Comparison of ENCODE assay signal across 7 cellular contexts in the genomic region with DNA sequence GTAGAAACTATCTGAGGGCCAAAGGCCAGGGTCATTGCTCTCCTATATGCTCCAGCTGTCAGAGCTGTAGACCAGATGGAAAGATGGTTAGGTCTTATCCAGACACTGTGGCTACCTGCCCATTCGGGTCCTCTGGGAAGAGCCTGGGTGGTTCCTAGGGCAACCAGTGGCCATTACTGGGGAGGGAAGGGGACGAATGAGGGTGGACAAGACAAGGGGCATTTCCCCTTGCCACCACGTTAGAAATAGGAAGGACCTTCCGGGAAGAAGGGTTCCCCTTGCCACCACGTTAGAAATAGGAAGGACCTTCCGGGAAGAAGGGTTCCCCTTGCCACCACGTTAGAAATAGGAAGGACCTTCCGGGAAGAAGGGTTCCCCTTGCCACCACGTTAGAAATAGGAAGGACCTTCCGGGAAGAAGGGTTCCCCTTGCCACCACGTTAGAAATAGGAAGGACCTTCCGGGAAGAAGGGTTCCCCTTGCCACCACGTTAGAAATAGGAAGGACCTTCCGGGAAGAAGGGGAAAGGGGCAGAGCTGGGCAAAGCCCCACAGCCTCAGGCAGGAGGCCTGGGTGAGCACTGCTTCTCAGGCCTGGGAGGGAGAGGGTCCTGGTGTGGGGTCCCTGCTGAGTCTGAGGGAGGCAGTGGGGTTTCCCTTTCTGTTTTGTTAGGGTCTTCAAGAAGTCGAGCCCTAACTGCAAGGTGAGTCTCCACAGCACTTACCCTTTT. TPM values are rescaled to one million over a fixed set of nuclear protein-coding genes. Genes with fewer than 3 reads are reported as not detected.
A peak's percentile ranks its signal among the peaks of the same experiment; 100 is the strongest.
DNase-seq lines count a peak whose midpoint lies in the region; ATAC-seq and TF ChIP-seq lines count a peak whose summit lies in the region.
"Not testable (repeated sequence)": the region's sequence is repeated elsewhere in the genome, so short reads cannot be mapped to it uniquely, and the experiment has no call there.
"Had no signal": no experiment of that assay in that cellular context is flagged by ENCODE, and none has a peak within 500 bp of the region (broad histone marks: within the 10 kb centered on the region; RNA-seq: fewer than 3 reads in every experiment).

No MANE protein-coding gene starts in this region.

- WGBS in adipose tissue, 3 donors: 56 to 90% (median 69%) methylated on average over 7 to 9 of the region's 15 CpGs

- H3K9me2 ChIP-seq in OCI-LY7 (ENCODE audit: insufficient read depth, low read length): not testable (repeated sequence)

- peak overlapping the region; percentile 95 for H3K27ac Mint-ChIP-seq in CD4-positive, alpha-beta T cell
- H3K27ac Mint-ChIP-seq in activated CD8-positive, alpha-beta memory T cell treated with anti-CD3 and anti-CD28 coated beads, Interleukin-2, amount 10 ng/mL, durations not matched to agents 7 days and 5 days: peak overlapping the region; percentile 94
- H3K27ac Mint-ChIP-seq in memory B cell: peak overlapping the region; percentile 79
- H3K27ac Mint-ChIP-seq in stimulated activated naive CD8-positive, alpha-beta T cell treated with anti-CD3 and anti-CD28 coated beads, Interleukin-15, Interleukin-2, amounts not matched to agents 100 ng/mL and 50 ng/mL, for 24 hours: peak overlapping the region; percentile 88

- ATAC-seq in CD4-positive, alpha-beta T cell (ENCODE audit: poor library complexity); activated CD8-positive, alpha-beta memory T cell treated with anti-CD3 and anti-CD28 coated beads, Interleukin-2, amount 10 ng/mL, durations not matched to agents 7 days and 5 days; memory B cell (ENCODE audit: low read depth): not testable (repeated sequence)

- H2AFZ ChIP-seq in OCI-LY7 (ENCODE audit: low read length): not testable (repeated sequence)

- POLR2A ChIA-PET in CD4-positive, alpha-beta T cell (lab: Charles Lee): interaction anchor here (0.7 to 2.1 kb wide), 11 partner anchors 10 to 571 kb away, joined by 3 to 10 read pairs (median 4); a partner anchor contains a TSS
- POLR2A ChIA-PET in OCI-LY7 (lab: Charles Lee): interaction anchor here (0.5 kb wide), 1 partner anchor 421 kb away, joined by 3 read pairs; no protein-coding TSS in a partner anchor

- H3K4me1 ChIP-seq in OCI-LY7 (ENCODE audit: insufficient read depth, low read length, poor library complexity, severe bottlenecking): peaks cover 25% of the 10 kb centered on the region

- peak overlapping the region; percentile 88 for H3K4me3 Mint-ChIP-seq in CD4-positive, alpha-beta T cell
- peak overlapping the region; percentile 82 for H3K4me3 Mint-ChIP-seq in activated CD8-positive, alpha-beta memory T cell treated with anti-CD3 and anti-CD28 coated beads, Interleukin-2, amount 10 ng/mL, durations not matched to agents 7 days and 5 days
- H3K4me3 Mint-ChIP-seq in memory B cell: peak overlapping the region; percentile 40
- peak overlapping the region; percentile 81 for H3K4me3 Mint-ChIP-seq in stimulated activated naive CD8-positive, alpha-beta T cell treated with anti-CD3 and anti-CD28 coated beads, Interleukin-15, Interleukin-2, amounts not matched to agents 100 ng/mL and 50 ng/mL, for 24 hours

- H4K20me1 ChIP-seq in OCI-LY7 (ENCODE audit: insufficient read depth, low read length): not testable (repeated sequence)

- H3K79me2 ChIP-seq in OCI-LY7 (ENCODE audit: insufficient read depth, low read depth, low read length): peaks cover 17% of the 10 kb centered on the region; the same call in 1 of the 2 replicates

- H3K27me3 Mint-ChIP-seq in CD4-positive, alpha-beta T cell; activated CD8-positive, alpha-beta memory T cell treated with anti-CD3 and anti-CD28 coated beads, Interleukin-2, amount 10 ng/mL, durations not matched to agents 7 days and 5 days; memory B cell; stimulated activated naive CD8-positive, alpha-beta T cell treated with anti-CD3 and anti-CD28 coated beads, Interleukin-15, Interleukin-2, amounts not matched to agents 100 ng/mL and 50 ng/mL, for 24 hours: not testable (repeated sequence)

- not testable (repeated sequence) for H3K9me3 Mint-ChIP-seq in CD4-positive, alpha-beta T cell; activated CD8-positive, alpha-beta memory T cell treated with anti-CD3 and anti-CD28 coated beads, Interleukin-2, amount 10 ng/mL, durations not matched to agents 7 days and 5 days (ENCODE audit: low read depth); memory B cell; stimulated activated naive CD8-positive, alpha-beta T cell treated with anti-CD3 and anti-CD28 coated beads, Interleukin-15, Interleukin-2, amounts not matched to agents 100 ng/mL and 50 ng/mL, for 24 hours

- H3K27ac ChIP-seq in CD4-positive, alpha-beta T cell (ENCODE audit: low read depth, low read length): peak overlapping the region; percentile 66
- not testable (repeated sequence) for H3K27ac ChIP-seq in OCI-LY7 (ENCODE audit: low read depth, low read length, poor library complexity, severe bottlenecking)
- H3K27ac ChIP-seq in adipose tissue (ENCODE audit: low read depth, low read length): peak overlapping the region; percentile 62

- not testable (repeated sequence) for DNase-seq in CD4-positive, alpha-beta T cell; OCI-LY7 (ENCODE audit: low spot score); activated CD8-positive, alpha-beta memory T cell treated with anti-CD3 and anti-CD28 coated beads, Interleukin-2, amount 10 ng/mL, durations not matched to agents 7 days and 5 days; memory B cell (ENCODE audit: low spot score in 2 of 2)

- peaks cover 44% of the 10 kb centered on the region for H3K36me3 Mint-ChIP-seq in CD4-positive, alpha-beta T cell (ENCODE audit: low read depth)
- H3K36me3 Mint-ChIP-seq in activated CD8-positive, alpha-beta memory T cell treated with anti-CD3 and anti-CD28 coated beads, Interleukin-2, amount 10 ng/mL, durations not matched to agents 7 days and 5 days: peaks cover 57% of the 10 kb centered on the region
- peaks cover 12% of the 10 kb centered on the region for H3K36me3 Mint-ChIP-seq in memory B cell
- peaks cover 38% of the 10 kb centered on the region for H3K36me3 Mint-ChIP-seq in stimulated activated naive CD8-positive, alpha-beta T cell treated with anti-CD3 and anti-CD28 coated beads, Interleukin-15, Interleukin-2, amounts not matched to agents 100 ng/mL and 50 ng/mL, for 24 hours (ENCODE audit: low read depth)

- not testable (repeated sequence) for TF ChIP-seq CTCF in CD4-positive, alpha-beta T cell (IDR thresholded peaks at IDR 0.05); OCI-LY7 (conservative IDR thresholded peaks at IDR 0.05; ENCODE audit: low read length)

- H3K4me1 Mint-ChIP-seq in CD4-positive, alpha-beta T cell (ENCODE audit: low read depth): peaks cover 55% of the 10 kb centered on the region
- peaks cover 70% of the 10 kb centered on the region for H3K4me1 Mint-ChIP-seq in activated CD8-positive, alpha-beta memory T cell treated with anti-CD3 and anti-CD28 coated beads, Interleukin-2, amount 10 ng/mL, durations not matched to agents 7 days and 5 days
- H3K4me1 Mint-ChIP-seq in memory B cell: peaks cover 34% of the 10 kb centered on the region
- peaks cover 49% of the 10 kb centered on the region for H3K4me1 Mint-ChIP-seq in stimulated activated naive CD8-positive, alpha-beta T cell treated with anti-CD3 and anti-CD28 coated beads, Interleukin-15, Interleukin-2, amounts not matched to agents 100 ng/mL and 50 ng/mL, for 24 hours (ENCODE audit: low read depth)

- CTCF ChIA-PET in CD4-positive, alpha-beta T cell (lab: Charles Lee): interaction anchor here (1.2 kb wide), 1 partner anchor 76 kb away, joined by 5 read pairs; no protein-coding TSS in a partner anchor
- CTCF ChIA-PET in OCI-LY7 (lab: Charles Lee; ENCODE audit: unreplicated experiment): not testable (repeated sequence)
- CTCF ChIA-PET in activated CD8-positive, alpha-beta memory T cell treated with anti-CD3 and anti-CD28 coated beads, Interleukin-2, amount 10 ng/mL, durations not matched to agents 7 days and 5 days (lab: Charles Lee): interaction anchor here (0.7 to 2.7 kb wide), 8 partner anchors 10 to 75 kb away, joined by 3 to 24 read pairs (median 3); a partner anchor contains a TSS

- not testable (repeated sequence) for BruUV-seq in OCI-LY7 (replicated peaks; lab: Mats Ljungman, UMichigan)

- not testable (repeated sequence) for H3K27me3 ChIP-seq in CD4-positive, alpha-beta T cell (ENCODE audit: control insufficient read depth, insufficient read depth, low read length)

- peak overlapping the region; percentile 41 for H3K4me2 ChIP-seq in OCI-LY7 (ENCODE audit: low read length)

- intact Hi-C loops in CD4-positive, alpha-beta T cell (cut with DNase I, micrococcal nuclease): loop anchor here (5.0 to 10.0 kb wide), 2 partner anchors 233 to 360 kb away; a partner anchor contains a TSS
- intact Hi-C loops in OCI-LY7 (cut with micrococcal nuclease; ENCODE audit: unreplicated experiment): not testable (repeated sequence)

- peaks cover 41% of the 10 kb centered on the region for H3K36me3 ChIP-seq in OCI-LY7 (ENCODE audit: insufficient read depth, low read length)

- H3K4me3 ChIP-seq in OCI-LY7 (ENCODE audit: low read depth, low read length, poor library complexity, severe bottlenecking): not testable (repeated sequence)

- H3K9me3 ChIP-seq in CD4-positive, alpha-beta T cell (ENCODE audit: control insufficient read depth, low read length); OCI-LY7 (ENCODE audit: low read length): not testable (repeated sequence)

RNA-seq across cellular contexts. Expression of a gene that starts 4.1 kb away (rescaled TPM):
- total RNA-seq in CD4-positive, alpha-beta T cell: 100 to 1,000 TPM; 210 to 220 TPM
- total RNA-seq in OCI-LY7 (2014; rRNA removed; shearing (Covaris generic)): 49.8 and 56.7 TPM in 2 replicates
- total RNA-seq in OCI-LY7 (2022): 84.9 and 96.1 TPM in 2 replicates
- total RNA-seq in activated CD8-positive, alpha-beta memory T cell treated with anti-CD3 and anti-CD28 coated beads, Interleukin-2, amount 10 ng/mL, durations not matched to agents 7 days and 5 days: 100 to 1,000 TPM; 348 to 365 TPM
- 10 to 100 TPM in 2 of 3 donors, 1 to 10 TPM in 1; 6.6 to 72.4 (median 43.6) TPM for polyA plus RNA-seq in adipose tissue

RNA-seq across cellular contexts. Expression of a gene that starts 10.6 kb away (rescaled TPM):
- 10 to 100 TPM; 34.1 to 37.2 TPM for total RNA-seq in CD4-positive, alpha-beta T cell
- total RNA-seq in OCI-LY7 (2014; rRNA removed; shearing (Covaris generic)): 28.2 and 36.8 TPM in 2 replicates
- total RNA-seq in OCI-LY7 (2022): 104 and 113 TPM in 2 replicates
- 10 to 100 TPM; 88.5 to 96.9 TPM for total RNA-seq in activated CD8-positive, alpha-beta memory T cell treated with anti-CD3 and anti-CD28 coated beads, Interleukin-2, amount 10 ng/mL, durations not matched to agents 7 days and 5 days
- 10 to 100 TPM; 13.3 to 29.1 (median 18.7) TPM for polyA plus RNA-seq in adipose tissue

RNA-seq across cellular contexts. Expression of a gene that starts 16.7 kb away (rescaled TPM):
- 1 to 10 TPM; 2.3 to 3.0 TPM for total RNA-seq in CD4-positive, alpha-beta T cell
- 35.3 and 35.9 TPM in 2 replicates for total RNA-seq in OCI-LY7 (2014; rRNA removed; shearing (Covaris generic))
- total RNA-seq in OCI-LY7 (2022): 19.0 and 19.2 TPM in 2 replicates
- 10 to 100 TPM; 23.6 to 26.1 TPM for total RNA-seq in activated CD8-positive, alpha-beta memory T cell treated with anti-CD3 and anti-CD28 coated beads, Interleukin-2, amount 10 ng/mL, durations not matched to agents 7 days and 5 days
- polyA plus RNA-seq in adipose tissue: 10 to 100 TPM; 19.2 to 36.9 (median 23.2) TPM

RNA-seq across cellular contexts. Expression of a gene that starts 25.1 kb away (rescaled TPM):
- 1 to 10 TPM; 3.1 to 3.3 TPM for total RNA-seq in CD4-positive, alpha-beta T cell
- not detected in 2 replicates for total RNA-seq in OCI-LY7 (2014; rRNA removed; shearing (Covaris generic))
- total RNA-seq in OCI-LY7 (2022): not detected in 2 replicates
- total RNA-seq in activated CD8-positive, alpha-beta memory T cell treated with anti-CD3 and anti-CD28 coated beads, Interleukin-2, amount 10 ng/mL, durations not matched to agents 7 days and 5 days: under 1 TPM in 1 of 2 experiments, not detected in 1; 0.12 TPM
- under 1 TPM; 0.33 to 0.90 (median 0.56) TPM for polyA plus RNA-seq in adipose tissue
- total RNA-seq: ascending aorta had no signal

RNA-seq across cellular contexts. Expression of a gene that starts 25.2 kb away (rescaled TPM):
- 10 to 100 TPM; 24.8 to 25.8 TPM for total RNA-seq in CD4-positive, alpha-beta T cell
- total RNA-seq in OCI-LY7 (2014; rRNA removed; shearing (Covaris generic)): not detected in 2 replicates
- total RNA-seq in OCI-LY7 (2022): not detected in 2 replicates
- under 1 TPM; 0.70 to 0.96 TPM for total RNA-seq in activated CD8-positive, alpha-beta memory T cell treated with anti-CD3 and anti-CD28 coated beads, Interleukin-2, amount 10 ng/mL, durations not matched to agents 7 days and 5 days
- 10 to 100 TPM in 2 of 3 donors, 1 to 10 TPM in 1; 6.6 to 13.3 (median 12.1) TPM for polyA plus RNA-seq in adipose tissue

Comparison
In these comparisons a context has a peak if more than half of its experiments do, and no peak if none do; other contexts are left out.
1. RNA of a gene that starts 16.7 kb away (total RNA-seq): 19.0 to 35.9 TPM in OCI-LY7 and 23.6 to 26.1 TPM in activated CD8-positive, alpha-beta memory T cell treated with anti-CD3 and anti-CD28 coated beads, Interleukin-2, amount 10 ng/mL, durations not matched to agents 7 days and 5 days; 2.3 to 3.0 TPM in CD4-positive, alpha-beta T cell; every median in the first group is over 4 times any median in the second.
2. Peak in every context shown above with its lines, with median percentiles within 50 percentile points of each other: H3K27ac Mint-ChIP-seq and H3K4me3 Mint-ChIP-seq.